9 cellular contexts compared by ENCODE assay signal in genomic region chr5:157564149-157564711, GRCh38. TPM values are rescaled to one million over a fixed set of nuclear protein-coding genes. Genes with fewer than 3 reads are reported as not detected.
DNase-seq lines count a peak whose midpoint lies in the region; ATAC-seq and TF ChIP-seq lines count a peak whose summit lies in the region.
"Had no signal": no experiment of that assay in that cellular context is flagged by ENCODE, and none has a peak within 500 bp of the region (broad histone marks: within the 10 kb centered on the region; RNA-seq: fewer than 3 reads in every experiment).

No MANE protein-coding gene starts in this region.

- POLR2A ChIA-PET in activated CD8-positive, alpha-beta T cell treated with anti-CD3 and anti-CD28 coated beads, Interleukin-2, amount 10 ng/mL, durations not matched to agents 7 days and 5 days (lab: Charles Lee) = no interaction called here
- POLR2A ChIA-PET in activated CD8-positive, alpha-beta T cell treated with anti-CD3 and anti-CD28 coated beads for 36 hours (lab: Charles Lee) = no interaction called here

- ATAC-seq in activated CD8-positive, alpha-beta T cell treated with anti-CD3 and anti-CD28 coated beads, Interleukin-2, amount 10 ng/mL, durations not matched to agents 7 days and 5 days = no peak
- no peak for ATAC-seq in activated CD8-positive, alpha-beta T cell treated with anti-CD3 and anti-CD28 coated beads for 36 hours
- ATAC-seq in HG02759 (IDR thresholded peaks at IDR 0.05; ENCODE audit: unreplicated experiment) = no peak
- ATAC-seq in GM19397 (IDR thresholded peaks at IDR 0.05; ENCODE audit: unreplicated experiment) = no peak

- no peaks in the 10 kb centered on the region for H3K27me3 Mint-ChIP-seq in activated CD8-positive, alpha-beta T cell treated with anti-CD3 and anti-CD28 coated beads, Interleukin-2, amount 10 ng/mL, durations not matched to agents 7 days and 5 days (ENCODE audit: low read depth)
- H3K27me3 Mint-ChIP-seq in activated CD8-positive, alpha-beta T cell treated with anti-CD3 and anti-CD28 coated beads for 36 hours = peaks cover 2% of the 10 kb centered on the region
- H3K27me3 Mint-ChIP-seq in brain = no peaks in the 10 kb centered on the region

- peaks cover 61% of the 10 kb centered on the region for H3K4me1 Mint-ChIP-seq in activated CD8-positive, alpha-beta T cell treated with anti-CD3 and anti-CD28 coated beads, Interleukin-2, amount 10 ng/mL, durations not matched to agents 7 days and 5 days (ENCODE audit: low read depth)
- peaks cover 2% of the 10 kb centered on the region for H3K4me1 Mint-ChIP-seq in activated CD8-positive, alpha-beta T cell treated with anti-CD3 and anti-CD28 coated beads for 36 hours (ENCODE audit: low read depth)
- peaks cover 58% of the 10 kb centered on the region for H3K4me1 Mint-ChIP-seq in brain

- peaks cover 79% of the 10 kb centered on the region for H3K36me3 Mint-ChIP-seq in activated CD8-positive, alpha-beta T cell treated with anti-CD3 and anti-CD28 coated beads, Interleukin-2, amount 10 ng/mL, durations not matched to agents 7 days and 5 days (ENCODE audit: low read depth)
- H3K36me3 Mint-ChIP-seq in activated CD8-positive, alpha-beta T cell treated with anti-CD3 and anti-CD28 coated beads for 36 hours (ENCODE audit: low read depth) = peaks cover 4% of the 10 kb centered on the region
- H3K36me3 Mint-ChIP-seq in brain = peaks cover 40% of the 10 kb centered on the region

- H3K4me3 Mint-ChIP-seq in activated CD8-positive, alpha-beta T cell treated with anti-CD3 and anti-CD28 coated beads, Interleukin-2, amount 10 ng/mL, durations not matched to agents 7 days and 5 days = no peak overlapping the region
- H3K4me3 Mint-ChIP-seq in activated CD8-positive, alpha-beta T cell treated with anti-CD3 and anti-CD28 coated beads for 36 hours = no peak overlapping the region
- H3K4me3 Mint-ChIP-seq in brain = peak overlapping the region in 1 of 5 experiments; percentile 12

- WGBS in mesodermal cell (ENCODE audit: insufficient coverage in 2 of 2), 2 experiments = 93 to 96% methylated on average over 8 to 9 of the region's 10 CpGs
- WGBS in transverse colon (ENCODE audit: low coverage in 1 of 2), 2 donors = 58 to 70% methylated on average over 5 to 10 of the region's 10 CpGs

- no peaks in the 10 kb centered on the region for H3K9me3 Mint-ChIP-seq in activated CD8-positive, alpha-beta T cell treated with anti-CD3 and anti-CD28 coated beads, Interleukin-2, amount 10 ng/mL, durations not matched to agents 7 days and 5 days (ENCODE audit: insufficient read depth)
- no peaks in the 10 kb centered on the region for H3K9me3 Mint-ChIP-seq in activated CD8-positive, alpha-beta T cell treated with anti-CD3 and anti-CD28 coated beads for 36 hours
- no peaks in the 10 kb centered on the region for H3K9me3 Mint-ChIP-seq in brain

- H3K4me1 ChIP-seq in mesodermal cell (ENCODE audit: control insufficient read depth, insufficient read depth, low read length, poor library complexity, severe bottlenecking) = peaks cover 43% of the 10 kb centered on the region
- peaks cover 26 to 48% (median 30%) of the 10 kb centered on the region in 4 donors for H3K4me1 ChIP-seq in transverse colon

- H3K4me3 ChIP-seq in mesodermal cell (ENCODE audit: extremely low read depth, insufficient read depth, low read length, poor library complexity, severe bottlenecking) = no peak overlapping the region
- no peak overlapping the region for H3K4me3 ChIP-seq in transverse colon

- H3K27me3 ChIP-seq in transverse colon = no peaks in the 10 kb centered on the region

- H3K9me3 ChIP-seq in mesodermal cell (ENCODE audit: control insufficient read depth, low read length) (no peaks in the 10 kb centered on the region), transverse colon (no peaks in the 10 kb centered on the region)

- TF ChIP-seq POLR2A in transverse colon (IDR thresholded peaks at IDR 0.05) = no peak

- no peak for TF ChIP-seq CTCF in activated CD8-positive, alpha-beta T cell treated with anti-CD3 and anti-CD28 coated beads for 36 hours (IDR thresholded peaks at IDR 0.05)
- TF ChIP-seq CTCF in brain (conservative IDR thresholded peaks at IDR 0.05) = no peak
- TF ChIP-seq CTCF in transverse colon (IDR thresholded peaks at IDR 0.05) = no peak

- intact Hi-C loops in activated CD8-positive, alpha-beta T cell treated with anti-CD3 and anti-CD28 coated beads for 36 hours (cut with micrococcal nuclease) = no loop called here
- intact Hi-C loops in transverse colon (cut with DNase I; ENCODE audit: low total_unique reads) = no loop called here

- peak overlapping the region; percentile 66 for H3K27ac ChIP-seq in mesodermal cell (ENCODE audit: low read depth, low read length, severe bottlenecking)
- H3K27ac ChIP-seq in transverse colon = peak overlapping the region; percentile 77 to 86 (median 82)

- CTCF ChIA-PET in activated CD8-positive, alpha-beta T cell treated with anti-CD3 and anti-CD28 coated beads, Interleukin-2, amount 10 ng/mL, durations not matched to agents 7 days and 5 days (lab: Charles Lee) = no interaction called here
- CTCF ChIA-PET in activated CD8-positive, alpha-beta T cell treated with anti-CD3 and anti-CD28 coated beads for 36 hours (lab: Charles Lee) = interaction anchor here (1.1 kb wide), 1 partner anchor 33 kb away, joined by 3 read pairs; no protein-coding TSS in a partner anchor

- no peak for DNase-seq in activated CD8-positive, alpha-beta T cell treated with anti-CD3 and anti-CD28 coated beads, Interleukin-2, amount 10 ng/mL, durations not matched to agents 7 days and 5 days
- no peak for DNase-seq in activated CD8-positive, alpha-beta T cell treated with anti-CD3 and anti-CD28 coated beads for 36 hours
- DNase-seq in transverse colon = no peak
- no peak for DNase-seq in activated effector memory CD4-positive, alpha-beta T cell treated with anti-CD3 and anti-CD28 coated beads, Interleukin-2, amount 50 U/mL, for 16 hours
- DNase-seq: ACHN had no signal

- TF ChIP-seq EP300 in transverse colon (IDR thresholded peaks at IDR 0.05; ENCODE audit: low read depth) = no peak

- peak overlapping the region; percentile 48 for H3K27ac Mint-ChIP-seq in activated CD8-positive, alpha-beta T cell treated with anti-CD3 and anti-CD28 coated beads, Interleukin-2, amount 10 ng/mL, durations not matched to agents 7 days and 5 days
- H3K27ac Mint-ChIP-seq in activated CD8-positive, alpha-beta T cell treated with anti-CD3 and anti-CD28 coated beads for 36 hours = no peak overlapping the region
- H3K27ac Mint-ChIP-seq in brain = peak overlapping the region in 3 of 5 experiments; percentile 43 to 76 (median 75)

- in situ Hi-C loops in transverse colon (cut with MboI; ENCODE audit: low pct_ligation_motif_present in 1 of 4, low pct_unique_long_range_greater_than_20kb in 1 of 4, low sequenced_read_pairs in 3 of 4) = no loop called here

- H3K36me3 ChIP-seq in mesodermal cell (ENCODE audit: control insufficient read depth, insufficient read depth, low read length) (peaks cover 87% of the 10 kb centered on the region), transverse colon (no peaks in the 10 kb centered on the region)

RNA-seq across cellular contexts. Expression of gene ADAM19, which starts 11.3 kb away (rescaled TPM):
- 10 to 100 TPM; 77.7 to 80.6 TPM for total RNA-seq in activated CD8-positive, alpha-beta T cell treated with anti-CD3 and anti-CD28 coated beads, Interleukin-2, amount 10 ng/mL, durations not matched to agents 7 days and 5 days
- 10 to 100 TPM; 12.3 to 12.9 TPM for total RNA-seq in activated CD8-positive, alpha-beta T cell treated with anti-CD3 and anti-CD28 coated beads for 36 hours
- polyA plus RNA-seq in brain (ENCODE audit: insufficient read depth, low read depth, low replicate concordance) = 2.9 TPM
- 122 TPM for polyA plus RNA-seq in mesodermal cell (2013, experiment 1 of 2)
- 104 TPM for polyA plus RNA-seq in mesodermal cell (2013, experiment 2 of 2)
- total RNA-seq in transverse colon = 10 to 100 TPM in 3 of 4 donors, 1 to 10 TPM in 1; 4.0 to 28.1 (median 15.1) TPM
